ENCODE assay signal across 19 cellular contexts in the genomic region with DNA sequence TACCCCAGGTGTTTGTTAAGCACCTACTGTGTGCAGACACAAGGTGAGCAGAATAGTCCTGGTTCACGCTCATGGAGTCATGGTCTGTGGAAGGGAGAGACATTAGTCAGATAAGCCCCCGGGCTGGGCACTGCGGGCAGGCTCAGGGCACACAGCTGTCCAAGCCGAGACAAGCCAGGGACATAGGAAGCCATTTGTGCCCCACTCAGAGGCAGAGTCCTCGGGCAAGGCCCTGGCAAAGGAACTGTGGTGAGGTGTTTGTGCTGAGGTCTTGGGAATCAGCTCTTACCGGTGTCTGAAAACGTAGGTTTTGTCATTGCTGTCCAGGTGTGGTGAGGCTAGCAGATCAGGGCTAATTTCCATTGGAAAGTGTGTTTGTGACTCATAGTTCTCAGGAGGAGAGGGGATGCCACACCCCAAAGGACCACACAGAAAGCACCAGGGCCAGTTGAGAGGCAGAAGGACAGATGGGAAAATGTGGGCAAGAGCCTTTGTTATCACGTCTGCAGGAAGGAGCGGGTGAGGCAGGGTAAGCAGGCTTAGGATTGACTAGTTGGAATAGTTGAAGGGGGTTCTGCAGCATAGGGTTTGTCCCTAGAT. TPM values are rescaled to one million over a fixed set of nuclear protein-coding genes. Genes with fewer than 3 reads are reported as not detected.
A peak's percentile ranks its signal among the peaks of the same experiment; 100 is the strongest.
DNase-seq lines count a peak whose midpoint lies in the region; ATAC-seq and TF ChIP-seq lines count a peak whose summit lies in the region.
"Had no signal": no experiment of that assay in that cellular context is flagged by ENCODE, and none has a peak within 500 bp of the region (broad histone marks: within the 10 kb centered on the region; RNA-seq: fewer than 3 reads in every experiment).

No MANE protein-coding gene starts in this region.

- intact Hi-C loops in cardiac septum (cut with DNase I) (no loop called here), Right ventricle myocardium superior (cut with DNase I) (no loop called here)

- H3K36me3 Mint-ChIP-seq in glutamatergic neuron (ENCODE audit: unreplicated experiment) = no peaks in the 10 kb centered on the region
- no peaks in the 10 kb centered on the region for H3K36me3 Mint-ChIP-seq in stimulated activated effector memory CD8-positive, alpha-beta T cell treated with anti-CD3 and anti-CD28 coated beads, Interleukin-12 subunit alpha, Interleukin-12 subunit beta, amount 100 ng/mL, for 72 hours
- H3K36me3 Mint-ChIP-seq: CD8-positive, alpha-beta T cell had no signal

- H3K27ac ChIP-seq in RWPE2 (ENCODE audit: poor library complexity, severe bottlenecking) = no peak overlapping the region
- H3K27ac ChIP-seq: BLaER1, SJSA1 had no signal

- H3K4me1 Mint-ChIP-seq in glutamatergic neuron (ENCODE audit: low read depth, unreplicated experiment) = peaks cover 13% of the 10 kb centered on the region
- H3K4me1 Mint-ChIP-seq in stimulated activated effector memory CD8-positive, alpha-beta T cell treated with anti-CD3 and anti-CD28 coated beads, Interleukin-12 subunit alpha, Interleukin-12 subunit beta, amount 100 ng/mL, for 72 hours = no peaks in the 10 kb centered on the region

- H3K27ac Mint-ChIP-seq in glutamatergic neuron (ENCODE audit: unreplicated experiment) = peak overlapping the region; percentile 31
- H3K27ac Mint-ChIP-seq in stimulated activated effector memory CD8-positive, alpha-beta T cell treated with anti-CD3 and anti-CD28 coated beads, Interleukin-12 subunit alpha, Interleukin-12 subunit beta, amount 100 ng/mL, for 72 hours = no peak overlapping the region
- H3K27ac Mint-ChIP-seq: CD8-positive, alpha-beta T cell had no signal

- in situ Hi-C loops in GM13977 (cut with MboI; ENCODE audit: low pct_unique_long_range_greater_than_20kb, low sequenced_read_pairs, unreplicated experiment) = no loop called here

- H3K27me3 Mint-ChIP-seq in glutamatergic neuron (ENCODE audit: unreplicated experiment) = peaks cover 14% of the 10 kb centered on the region

- peak; percentile 64 for DNase-seq in cardiac septum (ENCODE audit: low spot score)
- DNase-seq in Right ventricle myocardium superior = no peak
- DNase-seq in RWPE2 (ENCODE audit: low spot score) = peak; percentile 61
- DNase-seq in glutamatergic neuron = no peak
- DNase-seq in stimulated activated effector memory CD8-positive, alpha-beta T cell treated with anti-CD3 and anti-CD28 coated beads, Interleukin-12 subunit alpha, Interleukin-12 subunit beta, amount 100 ng/mL, for 72 hours (ENCODE audit: low spot score in 2 of 2) = no peak
- no peak for DNase-seq in GM13977 (ENCODE audit: low spot score)
- DNase-seq in occipital lobe (lab: John Stamatoyannopoulos, UW) = no peak
- no peak for DNase-seq in Ammon's horn (ENCODE audit: low spot score)
- DNase-seq: CD8-positive, alpha-beta T cell; DND-41; KG1; MV-4-11; NCI-H1694 treated with DMSO at 0.1 percent for 48 hours; NCI-H2107; NCI-H510A; NCI-H82; RPMI8226 had no signal

- TF ChIP-seq CTCF in RWPE2 (IDR thresholded peaks at IDR 0.05; ENCODE audit: poor library complexity, severe bottlenecking) (no peak), glutamatergic neuron (IDR thresholded peaks at IDR 0.05; ENCODE audit: partially characterized antibody, unreplicated experiment) (no peak), GM13977 (IDR thresholded peaks at IDR 0.05; ENCODE audit: extremely low read depth, insufficient read depth, missing control alignments) (no peak)

- no peak overlapping the region for H3K4me3 ChIP-seq in RWPE2 (ENCODE audit: severe bottlenecking)
- H3K4me3 ChIP-seq: BLaER1, SJSA1 had no signal

- H3K27me3 ChIP-seq in RWPE2 (ENCODE audit: insufficient read depth, poor library complexity, severe bottlenecking) = no peaks in the 10 kb centered on the region
- H3K27me3 ChIP-seq: BLaER1, SJSA1 had no signal

- no peaks in the 10 kb centered on the region for H3K4me1 ChIP-seq in RWPE2 (ENCODE audit: insufficient read depth, poor library complexity, severe bottlenecking)

- H3K4me3 Mint-ChIP-seq in glutamatergic neuron (ENCODE audit: unreplicated experiment) = no peak overlapping the region
- H3K4me3 Mint-ChIP-seq in stimulated activated effector memory CD8-positive, alpha-beta T cell treated with anti-CD3 and anti-CD28 coated beads, Interleukin-12 subunit alpha, Interleukin-12 subunit beta, amount 100 ng/mL, for 72 hours = no peak overlapping the region
- H3K4me3 Mint-ChIP-seq: CD8-positive, alpha-beta T cell had no signal

- no peaks in the 10 kb centered on the region for H3K9me3 ChIP-seq in RWPE2 (ENCODE audit: severe bottlenecking)
- H3K9me3 ChIP-seq: BLaER1 had no signal

- peaks cover 7% of the 10 kb centered on the region for H3K9me3 Mint-ChIP-seq in glutamatergic neuron (ENCODE audit: unreplicated experiment)
- H3K9me3 Mint-ChIP-seq in stimulated activated effector memory CD8-positive, alpha-beta T cell treated with anti-CD3 and anti-CD28 coated beads, Interleukin-12 subunit alpha, Interleukin-12 subunit beta, amount 100 ng/mL, for 72 hours = no peaks in the 10 kb centered on the region
- H3K9me3 Mint-ChIP-seq: CD8-positive, alpha-beta T cell had no signal

- no peak for ATAC-seq in Right ventricle myocardium superior (ENCODE audit: poor library complexity)
- ATAC-seq in RWPE2 (ENCODE audit: low read depth) = peak; percentile 66
- peak; percentile 12 for ATAC-seq in stimulated activated effector memory CD8-positive, alpha-beta T cell treated with anti-CD3 and anti-CD28 coated beads, Interleukin-12 subunit alpha, Interleukin-12 subunit beta, amount 100 ng/mL, for 72 hours
- ATAC-seq: CD8-positive, alpha-beta T cell had no signal

- no peaks in the 10 kb centered on the region for H3K36me3 ChIP-seq in RWPE2 (ENCODE audit: low read depth)
- H3K36me3 ChIP-seq: BLaER1, SJSA1 had no signal

RNA-seq across cellular contexts. Expression of gene NEURL1B, which starts 46.1 kb away (rescaled TPM):
- total RNA-seq in cardiac septum = 19.7 TPM
- total RNA-seq in Right ventricle myocardium superior = 28.8 TPM
- 11.4 TPM for total RNA-seq in glutamatergic neuron (ENCODE audit: unreplicated experiment)
- total RNA-seq in occipital lobe = 19.2 TPM

Comparison
In these comparisons a context has a peak if more than half of its experiments do, and no peak if none do; other contexts are left out.
1. DNase-seq: peak in cardiac septum (single experiment) and RWPE2 (single experiment); none in Right ventricle myocardium superior (single experiment), glutamatergic neuron (single experiment), stimulated activated effector memory CD8-positive, alpha-beta T cell treated with anti-CD3 and anti-CD28 coated beads, Interleukin-12 subunit alpha, Interleukin-12 subunit beta, amount 100 ng/mL, for 72 hours (0 of 2), GM13977 (single experiment), occipital lobe (single experiment) and Ammon's horn (single experiment).